In the genomic region with DNA sequence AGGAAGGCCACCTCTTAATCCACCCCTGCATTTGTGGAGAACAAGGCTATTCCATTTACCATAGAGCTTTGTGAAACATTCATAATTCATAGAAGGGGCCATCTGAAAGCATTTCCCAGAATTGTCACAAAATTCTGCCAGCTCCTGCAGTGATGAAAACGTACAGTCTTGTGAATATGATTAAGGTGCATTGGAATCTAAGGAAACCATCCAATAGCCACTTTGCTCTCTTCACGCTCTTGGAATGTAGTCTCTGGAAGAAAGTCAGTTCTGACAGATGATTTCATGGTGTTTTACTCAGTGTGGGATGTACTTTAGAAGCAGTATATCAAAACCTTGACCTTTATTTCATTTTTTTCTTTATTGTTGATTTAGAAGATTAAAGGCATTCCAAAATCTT, we compare ENCODE assay signal across 12 cellular contexts.
DNase-seq lines count a peak whose midpoint lies in the region; ATAC-seq, FAIRE-seq and TF ChIP-seq lines count a peak whose summit lies in the region.
"Had no signal": no experiment of that assay in that cellular context is flagged by ENCODE, and none has a peak within 500 bp of the region (broad histone marks: within the 10 kb centered on the region; RNA-seq: fewer than 3 reads in every experiment).

No MANE protein-coding gene starts in this region.

- in situ Hi-C loops in mammary epithelial cell (cut with MboI; ENCODE audit: low sequenced_read_pairs in 2 of 2), result loop anchor here in 1 of 2 donors (25.0 kb wide), 2 partner anchors 193 to 557 kb away; no protein-coding TSS in a partner anchor
- in situ Hi-C loops in HepG2 (cut with HindIII; ENCODE audit: extremely low pct_ligation_motif_present, low pct_unique_long_range_greater_than_20kb), result no loop called here

- H3K9me3 Mint-ChIP-seq in progenitor cell of endocrine pancreas (ENCODE audit: low read depth), result peaks cover 9% of the 10 kb centered on the region
- H3K9me3 Mint-ChIP-seq: brain had no signal

- H3K9ac ChIP-seq in mammary epithelial cell (ENCODE audit: insufficient read depth, low read length) (no peak overlapping the region), HepG2 (ENCODE audit: insufficient read depth, low read depth, low read length) (no peak overlapping the region)

- peak overlapping the region; percentile 57 for H3K27ac ChIP-seq in mammary epithelial cell (ENCODE audit: insufficient read depth, low read depth, low read length)
- H3K27ac ChIP-seq in left lung, result peak overlapping the region; percentile 28 to 58
- H3K27ac ChIP-seq in HepG2 (ENCODE audit: extremely low read length, insufficient read depth, low read length), result no peak overlapping the region

- no peak for TF ChIP-seq POLR2A in HepG2 (IDR thresholded peaks at IDR 0.05; ENCODE audit: insufficient read depth in 1 of 2, low read depth in 2 of 2, low read length in 2 of 2)

- H3K27me3 ChIP-seq in mammary epithelial cell (ENCODE audit: insufficient read depth, low read length) (no peaks in the 10 kb centered on the region), left lung (no peaks in the 10 kb centered on the region), HepG2 (ENCODE audit: control insufficient read depth in 1 of 2, insufficient read depth in 2 of 2, low read length in 2 of 2) (no peaks in the 10 kb centered on the region)

- dilution Hi-C loops in mammary epithelial cell (cut with HindIII; ENCODE audit: low sequenced_read_pairs), result no loop called here

- no peak overlapping the region for H3K27ac Mint-ChIP-seq in progenitor cell of endocrine pancreas
- H3K27ac Mint-ChIP-seq: T-helper 17 cell had no signal

- H3K4me2 ChIP-seq in mammary epithelial cell (ENCODE audit: insufficient read depth, low read depth, low read length) (peak overlapping the region; percentile 47), HepG2 (ENCODE audit: low read depth, low read length) (no peak overlapping the region)

- no peaks in the 10 kb centered on the region for H3K36me3 ChIP-seq in mammary epithelial cell (ENCODE audit: insufficient read depth, low read length)
- H3K36me3 ChIP-seq in left lung, result no peaks in the 10 kb centered on the region
- H3K36me3 ChIP-seq in HepG2 (replicated peaks in 1 of 2; ENCODE audit: control insufficient read depth in 1 of 2, insufficient read depth in 2 of 2, low read length in 2 of 2), result no peaks in the 10 kb centered on the region
- H3K36me3 ChIP-seq: HAP-1 had no signal

- H3K4me3 Mint-ChIP-seq in progenitor cell of endocrine pancreas (ENCODE audit: low read depth), result no peak overlapping the region
- H3K4me3 Mint-ChIP-seq: brain, T-helper 17 cell had no signal

- no peak for TF ChIP-seq EP300 in HepG2 (IDR thresholded peaks at IDR 0.05; ENCODE audit: low read depth in 2 of 2, low read length in 2 of 2)
- TF ChIP-seq EP300 in HepG2 (CRISPR knock-in tag; IDR thresholded peaks at IDR 0.05; ENCODE audit: borderline replicate concordance), result no peak

- POLR2A ChIA-PET in HepG2 (lab: Yijun Ruan, JAX), result no interaction called here

- peaks cover 41% of the 10 kb centered on the region for H3K4me1 ChIP-seq in mammary epithelial cell (ENCODE audit: insufficient read depth, low read length)
- no peaks in the 10 kb centered on the region for H3K4me1 ChIP-seq in left lung
- no peaks in the 10 kb centered on the region for H3K4me1 ChIP-seq in HepG2 (ENCODE audit: insufficient read depth, low read length)
- H3K4me1 ChIP-seq: HAP-1 had no signal

- H3K4me3 ChIP-seq in mammary epithelial cell (replicated peaks in 1 of 3; ENCODE audit: insufficient read depth in 1 of 3, low read depth in 2 of 3, low read length in 3 of 3) (no peak overlapping the region), left lung (no peak overlapping the region), HepG2 (replicated peaks in 1 of 3; ENCODE audit: insufficient read depth in 1 of 3, low read depth in 2 of 3, low read length in 3 of 3) (no peak overlapping the region)
- H3K4me3 ChIP-seq: HAP-1 had no signal

- H2AFZ ChIP-seq in mammary epithelial cell (ENCODE audit: low read depth, low read length) (no peak overlapping the region), HepG2 (ENCODE audit: low read length) (no peak overlapping the region)

- peaks cover 13% of the 10 kb centered on the region for H3K4me1 Mint-ChIP-seq in progenitor cell of endocrine pancreas (ENCODE audit: low read depth)
- H3K4me1 Mint-ChIP-seq: T-helper 17 cell had no signal

- H3K9me3 ChIP-seq in mammary epithelial cell (replicated peaks; ENCODE audit: insufficient read depth, low read length), result no peaks in the 10 kb centered on the region
- H3K9me3 ChIP-seq in left lung, result no peaks in the 10 kb centered on the region
- H3K9me3 ChIP-seq in HepG2 (ENCODE audit: low read length), result no peaks in the 10 kb centered on the region
- H3K9me3 ChIP-seq: HAP-1 had no signal

- H3K27me3 Mint-ChIP-seq in progenitor cell of endocrine pancreas, result no peaks in the 10 kb centered on the region
- H3K27me3 Mint-ChIP-seq: brain had no signal

- H3K36me3 Mint-ChIP-seq in progenitor cell of endocrine pancreas (ENCODE audit: insufficient read depth), result no peaks in the 10 kb centered on the region
- H3K36me3 Mint-ChIP-seq: brain had no signal

- TF ChIP-seq RAD21 in HepG2 (CRISPR knock-in tag; IDR thresholded peaks at IDR 0.05), result no peak

- CTCF ChIA-PET in mammary epithelial cell (lab: Charles Lee; ENCODE audit: low non-redundant PET) (no interaction called here), HepG2 (lab: Yijun Ruan, JAX; ENCODE audit: low intra/inter-chr PET ratio, low total read pairs) (no interaction called here)

- no peaks in the 10 kb centered on the region for H3K79me2 ChIP-seq in mammary epithelial cell (ENCODE audit: insufficient read depth, low read length)
- no peaks in the 10 kb centered on the region for H3K79me2 ChIP-seq in HepG2 (ENCODE audit: insufficient read depth, low read length)

- 15% methylated on average over 2 of the region's 2 CpGs for WGBS in mammary epithelial cell (ENCODE audit: low coverage, missing lambda C conversion rate)
- 13% methylated on average over 2 of the region's 2 CpGs for WGBS in HepG2 (ENCODE audit: low lambda C conversion rate)

- DNase-seq in HTR-8/SVneo (ENCODE audit: insufficient read length, low spot score) (peak; percentile 59), mammary epithelial cell (peak; percentile 84), left lung (no peak), HepG2 (ENCODE audit: low spot score) (no peak), GOT3 (lab: John Stamatoyannopoulos, UW) (no peak), progenitor cell of endocrine pancreas (ENCODE audit: low spot score, unreplicated experiment) (no peak)
- DNase-seq: DMS79 treated with DMSO at 0.1 percent for 48 hours, midbrain, T-helper 17 cell had no signal

- TF ChIP-seq CTCF in mammary epithelial cell (conservative IDR thresholded peaks at IDR 0.05 in 1 of 2, IDR thresholded peaks at IDR 0.05 in 1 of 2; ENCODE audit: extremely low read depth in 1 of 2, insufficient read depth in 1 of 2, low read depth in 1 of 2, low read length in 2 of 2) (no peak), left lung (IDR thresholded peaks at IDR 0.05) (no peak), HepG2 (CRISPR knock-in tag; IDR thresholded peaks at IDR 0.05) (no peak), progenitor cell of endocrine pancreas (IDR thresholded peaks at IDR 0.05; ENCODE audit: unreplicated experiment) (no peak)

- no TSS peak for BruUV-seq in mammary epithelial cell (replicated peaks; lab: Mats Ljungman, UMichigan)
- BruUV-seq in HepG2 (replicated peaks; lab: Mats Ljungman, UMichigan), result no TSS peak

- intact Hi-C loops in mammary epithelial cell (cut with micrococcal nuclease) (loop anchor here (5.0 to 10.0 kb wide), 2 partner anchors 88 to 115 kb away; no protein-coding TSS in a partner anchor), left lung (cut with DNase I) (no loop called here), HepG2 (cut with micrococcal nuclease; ENCODE audit: unreplicated experiment) (no loop called here)

- H4K20me1 ChIP-seq in mammary epithelial cell (ENCODE audit: insufficient read depth, low read length) (no peaks in the 10 kb centered on the region), HepG2 (ENCODE audit: insufficient read depth, low read length) (no peaks in the 10 kb centered on the region)

- FAIRE-seq in HTR-8/SVneo (lab: Jason Lieb, UNC) (peak; percentile 20), HepG2 (lab: Jason Lieb, UNC) (no peak)

- ATAC-seq in left lung (peak; percentile 82), HepG2 (no peak), GM18861 (IDR thresholded peaks at IDR 0.05; ENCODE audit: unreplicated experiment) (no peak)
- ATAC-seq: T-helper 17 cell had no signal

TF ChIP-seq in HepG2, 621 proteins besides CTCF, POLR2A, EP300 and RAD21 (continues in another document):
- TF ChIP-seq NFYC (CRISPR knock-in tag; IDR thresholded peaks at IDR 0.05) (no peak), MATR3 (CRISPR knock-in tag; IDR thresholded peaks at IDR 0.05) (no peak), HES4 (CRISPR knock-in tag; IDR thresholded peaks at IDR 0.05; ENCODE audit: borderline replicate concordance) (no peak)
- TF ChIP-seq, protein P1, sequence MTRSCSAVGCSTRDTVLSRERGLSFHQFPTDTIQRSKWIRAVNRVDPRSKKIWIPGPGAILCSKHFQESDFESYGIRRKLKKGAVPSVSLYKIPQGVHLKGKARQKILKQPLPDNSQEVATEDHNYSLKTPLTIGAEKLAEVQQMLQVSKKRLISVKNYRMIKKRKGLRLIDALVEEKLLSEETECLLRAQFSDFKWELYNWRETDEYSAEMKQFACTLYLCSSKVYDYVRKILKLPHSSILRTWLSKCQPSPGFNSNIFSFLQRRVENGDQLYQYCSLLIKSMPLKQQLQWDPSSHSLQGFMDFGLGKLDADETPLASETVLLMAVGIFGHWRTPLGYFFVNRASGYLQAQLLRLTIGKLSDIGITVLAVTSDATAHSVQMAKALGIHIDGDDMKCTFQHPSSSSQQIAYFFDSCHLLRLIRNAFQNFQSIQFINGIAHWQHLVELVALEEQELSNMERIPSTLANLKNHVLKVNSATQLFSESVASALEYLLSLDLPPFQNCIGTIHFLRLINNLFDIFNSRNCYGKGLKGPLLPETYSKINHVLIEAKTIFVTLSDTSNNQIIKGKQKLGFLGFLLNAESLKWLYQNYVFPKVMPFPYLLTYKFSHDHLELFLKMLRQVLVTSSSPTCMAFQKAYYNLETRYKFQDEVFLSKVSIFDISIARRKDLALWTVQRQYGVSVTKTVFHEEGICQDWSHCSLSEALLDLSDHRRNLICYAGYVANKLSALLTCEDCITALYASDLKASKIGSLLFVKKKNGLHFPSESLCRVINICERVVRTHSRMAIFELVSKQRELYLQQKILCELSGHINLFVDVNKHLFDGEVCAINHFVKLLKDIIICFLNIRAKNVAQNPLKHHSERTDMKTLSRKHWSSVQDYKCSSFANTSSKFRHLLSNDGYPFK (CRISPR knock-in tag; IDR thresholded peaks at IDR 0.05; ENCODE audit: borderline replicate concordance), result no peak

Comparison
In these comparisons a context has a peak if more than half of its experiments do, and no peak if none do; other contexts are left out.
1. DNase-seq: peak in HTR-8/SVneo (single experiment) and mammary epithelial cell (single experiment); none in left lung (0 of 2), HepG2 (single experiment), GOT3 (single experiment) and progenitor cell of endocrine pancreas (single experiment).